Comparison of ENCODE assay signal across 12 cellular contexts in genomic region chr10:132925614-132926013, GRCh38. TPM values are rescaled to one million over a fixed set of nuclear protein-coding genes. Genes with fewer than 3 reads are reported as not detected.
"Had no signal": no experiment of that assay in that cellular context is flagged by ENCODE, and none has a peak within 500 bp of the region (broad histone marks: within the 10 kb centered on the region; RNA-seq: fewer than 3 reads in every experiment).

No MANE protein-coding gene starts in this region.

- H3K27ac Mint-ChIP-seq: naive thymus-derived CD8-positive, alpha-beta T cell had no signal

- H3K36me3 ChIP-seq: gastrocnemius medialis, right atrium auricular region, upper lobe of left lung, vagina had no signal

- DNase-seq: effector memory CD4-positive, alpha-beta T cell; gastrocnemius medialis; islet precursor cell; mammary epithelial cell; mucosa of descending colon; naive thymus-derived CD8-positive, alpha-beta T cell; small intestine; stimulated activated CD4-positive, alpha-beta T cell treated with anti-CD3 and anti-CD28 coated beads, Interleukin-2, amount 100 ng/mL, for 48 hours; stimulated activated naive CD4-positive, alpha-beta T cell treated with Interleukin-2 at 50 U/mL for 16 hours had no signal

- ATAC-seq: gastrocnemius medialis; mucosa of descending colon; naive thymus-derived CD8-positive, alpha-beta T cell had no signal

- H3K27ac ChIP-seq: gastrocnemius medialis, right atrium auricular region, upper lobe of left lung, vagina had no signal

- H3K9me3 Mint-ChIP-seq: naive thymus-derived CD8-positive, alpha-beta T cell had no signal

- H3K4me1 ChIP-seq: gastrocnemius medialis, right atrium auricular region, upper lobe of left lung, vagina had no signal

- H3K9me3 ChIP-seq: gastrocnemius medialis, mucosa of descending colon, right atrium auricular region, upper lobe of left lung, vagina had no signal

- H3K4me3 Mint-ChIP-seq: naive thymus-derived CD8-positive, alpha-beta T cell had no signal

- H3K27me3 ChIP-seq: gastrocnemius medialis, right atrium auricular region, upper lobe of left lung, vagina had no signal

- H3K4me3 ChIP-seq: gastrocnemius medialis, mucosa of descending colon, right atrium auricular region, upper lobe of left lung, vagina had no signal

- H3K36me3 Mint-ChIP-seq: naive thymus-derived CD8-positive, alpha-beta T cell had no signal

RNA-seq across cellular contexts. Expression of gene CFAP46, which starts 16.8 kb away (rescaled TPM):
- total RNA-seq: naive thymus-derived CD8-positive, alpha-beta T cell; vagina had no signal
- polyA plus RNA-seq: mammary epithelial cell; naive thymus-derived CD8-positive, alpha-beta T cell had no signal
